1 cellular context compared by ENCODE assay signal in the genomic region with DNA sequence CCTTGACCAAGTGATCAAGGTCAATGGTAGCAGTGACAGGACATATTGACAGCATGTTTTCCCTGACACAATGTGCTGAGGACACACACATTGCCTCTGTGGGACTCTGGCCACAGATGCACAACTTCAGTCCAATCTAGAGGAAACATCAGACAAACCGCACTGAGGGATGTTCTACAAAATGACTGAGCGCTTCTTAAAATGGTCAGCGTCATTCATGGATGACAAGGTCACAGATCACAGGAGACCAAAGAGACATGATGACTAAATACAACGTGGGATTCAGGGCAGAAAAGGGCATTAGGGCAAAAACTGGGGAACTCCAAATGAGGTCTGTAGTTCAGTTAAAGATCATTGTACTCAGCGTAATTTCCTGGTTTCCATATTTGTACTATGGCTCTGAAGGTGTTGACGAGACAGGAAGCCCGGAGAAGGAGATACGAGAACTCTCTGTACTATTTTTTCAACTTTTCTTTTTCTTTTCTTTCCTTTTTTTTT.
TF ChIP-seq lines count a peak whose summit lies in the region.

No MANE protein-coding gene starts in this region.

TF ChIP-seq in K562, 482 proteins besides CTCF, POLR2A, EP300 and RAD21 (continued from another document and continues in another):
- TF ChIP-seq, protein P1, sequence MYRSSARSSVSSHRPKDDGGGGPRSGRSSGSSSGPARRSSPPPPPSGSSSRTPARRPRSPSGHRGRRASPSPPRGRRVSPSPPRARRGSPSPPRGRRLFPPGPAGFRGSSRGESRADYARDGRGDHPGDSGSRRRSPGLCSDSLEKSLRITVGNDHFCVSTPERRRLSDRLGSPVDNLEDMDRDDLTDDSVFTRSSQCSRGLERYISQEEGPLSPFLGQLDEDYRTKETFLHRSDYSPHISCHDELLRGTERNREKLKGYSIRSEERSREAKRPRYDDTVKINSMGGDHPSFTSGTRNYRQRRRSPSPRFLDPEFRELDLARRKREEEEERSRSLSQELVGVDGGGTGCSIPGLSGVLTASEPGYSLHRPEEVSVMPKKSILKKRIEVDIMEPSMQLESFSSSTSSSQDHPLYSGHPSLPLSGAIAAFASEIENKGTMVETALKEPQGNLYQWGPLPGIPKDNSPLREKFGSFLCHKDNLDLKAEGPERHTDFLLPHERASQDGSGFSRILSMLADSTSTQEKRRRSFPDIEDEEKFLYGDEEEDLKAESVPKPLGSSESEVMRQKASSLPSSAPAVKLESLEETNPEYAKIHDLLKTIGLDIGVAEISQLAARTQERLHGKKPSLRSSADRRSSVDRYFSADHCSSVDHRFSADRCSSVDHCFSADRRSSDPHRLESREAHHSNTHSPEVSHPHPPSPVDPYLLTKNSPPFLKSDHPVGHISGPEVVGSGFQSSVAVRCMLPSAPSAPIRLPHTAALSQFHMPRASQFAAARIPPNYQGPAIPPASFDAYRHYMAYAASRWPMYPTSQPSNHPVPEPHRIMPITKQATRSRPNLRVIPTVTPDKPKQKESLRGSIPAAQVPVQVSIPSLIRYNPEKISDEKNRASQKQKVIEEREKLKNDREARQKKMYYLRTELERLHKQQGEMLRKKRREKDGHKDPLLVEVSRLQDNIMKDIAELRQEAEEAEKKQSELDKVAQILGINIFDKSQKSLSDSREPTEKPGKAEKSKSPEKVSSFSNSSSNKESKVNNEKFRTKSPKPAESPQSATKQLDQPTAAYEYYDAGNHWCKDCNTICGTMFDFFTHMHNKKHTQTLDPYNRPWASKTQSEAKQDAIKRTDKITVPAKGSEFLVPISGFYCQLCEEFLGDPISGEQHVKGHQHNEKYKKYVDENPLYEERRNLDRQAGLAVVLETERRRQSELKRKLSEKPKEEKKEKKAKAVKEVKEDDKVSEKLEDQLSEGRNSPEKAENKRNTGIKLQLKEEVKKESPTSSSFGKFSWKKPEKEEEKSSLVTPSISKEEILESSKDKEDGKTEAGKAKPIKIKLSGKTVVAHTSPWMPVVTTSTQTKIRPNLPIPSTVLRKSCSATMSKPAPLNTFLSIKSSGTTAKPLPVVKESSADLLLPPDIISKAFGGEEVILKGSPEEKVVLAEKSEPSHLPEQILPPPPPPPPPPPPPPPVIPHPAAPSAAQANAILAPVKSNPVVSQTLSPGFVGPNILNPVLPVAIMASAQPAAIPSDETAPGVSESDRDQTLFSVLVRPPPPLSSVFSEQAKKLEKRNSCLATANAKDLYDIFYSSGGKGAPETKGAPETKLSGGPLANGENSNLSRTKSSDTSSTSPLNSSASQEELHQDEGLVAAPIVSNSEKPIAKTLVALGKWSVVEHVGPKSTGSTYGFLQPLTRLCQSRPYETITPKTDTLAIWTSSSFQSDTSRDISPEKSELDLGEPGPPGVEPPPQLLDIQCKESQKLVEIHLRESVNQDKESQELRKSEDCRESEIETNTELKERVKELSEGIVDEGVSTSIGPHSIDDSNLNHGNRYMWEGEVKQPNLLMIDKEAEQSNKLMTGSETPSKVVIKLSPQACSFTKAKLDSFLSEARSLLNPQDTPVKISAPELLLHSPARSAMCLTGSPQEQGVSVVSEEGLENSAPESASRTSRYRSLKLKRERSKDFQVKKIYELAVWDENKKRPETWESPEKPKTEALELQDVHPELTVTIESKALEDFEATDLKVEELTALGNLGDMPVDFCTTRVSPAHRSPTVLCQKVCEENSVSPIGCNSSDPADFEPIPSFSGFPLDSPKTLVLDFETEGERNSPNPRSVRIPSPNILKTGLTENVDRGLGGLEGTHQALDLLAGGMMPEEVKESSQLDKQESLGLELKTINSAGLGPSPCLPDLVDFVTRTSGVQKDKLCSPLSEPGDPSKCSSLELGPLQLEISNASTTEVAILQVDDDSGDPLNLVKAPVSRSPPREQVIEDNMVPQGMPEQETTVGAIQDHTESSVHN (IDR thresholded peaks at IDR 0.05; ENCODE audit: borderline replicate concordance in 1 of 2, low read depth in 1 of 2): no peak
- TF ChIP-seq, protein P2, sequence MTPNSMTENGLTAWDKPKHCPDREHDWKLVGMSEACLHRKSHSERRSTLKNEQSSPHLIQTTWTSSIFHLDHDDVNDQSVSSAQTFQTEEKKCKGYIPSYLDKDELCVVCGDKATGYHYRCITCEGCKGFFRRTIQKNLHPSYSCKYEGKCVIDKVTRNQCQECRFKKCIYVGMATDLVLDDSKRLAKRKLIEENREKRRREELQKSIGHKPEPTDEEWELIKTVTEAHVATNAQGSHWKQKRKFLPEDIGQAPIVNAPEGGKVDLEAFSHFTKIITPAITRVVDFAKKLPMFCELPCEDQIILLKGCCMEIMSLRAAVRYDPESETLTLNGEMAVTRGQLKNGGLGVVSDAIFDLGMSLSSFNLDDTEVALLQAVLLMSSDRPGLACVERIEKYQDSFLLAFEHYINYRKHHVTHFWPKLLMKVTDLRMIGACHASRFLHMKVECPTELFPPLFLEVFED (CRISPR knock-in tag; conservative IDR thresholded peaks at IDR 0.05): no peak
- TF ChIP-seq DDX20 (tag; IDR thresholded peaks at IDR 0.05; ENCODE audit: low read depth) (no peak), ZNF707 (CRISPR knock-in tag; conservative IDR thresholded peaks at IDR 0.05) (no peak), CCNT2 (IDR thresholded peaks at IDR 0.05; ENCODE audit: borderline replicate concordance, extremely low read depth, insufficient read length, low read depth, low read length) (no peak), HDAC6 (IDR thresholded peaks at IDR 0.05; ENCODE audit: low read depth, low read length) (no peak), ZNF174 (CRISPR knock-in tag; IDR thresholded peaks at IDR 0.05) (no peak), ARID1B (IDR thresholded peaks at IDR 0.05) (peak; percentile 38; the same call in 1 of the 2 replicates), ADNP (tag; IDR thresholded peaks at IDR 0.05) (no peak), KDM4B (IDR thresholded peaks at IDR 0.05; ENCODE audit: borderline replicate concordance in 2 of 2, low read depth in 1 of 2) (no peak), ATF7 (IDR thresholded peaks at IDR 0.05) (no peak), CBFA2T3 (IDR thresholded peaks at IDR 0.05) (peak; percentile 44; the same call in 1 of the 2 replicates), PYGO2 (tag; IDR thresholded peaks at IDR 0.05) (no peak), KDM5B (IDR thresholded peaks at IDR 0.05; ENCODE audit: insufficient replicate concordance, low read depth, low read length) (no peak), HLTF (IDR thresholded peaks at IDR 0.05) (no peak), ZKSCAN3 (CRISPR knock-in tag; IDR thresholded peaks at IDR 0.05) (no peak)
- TF ChIP-seq, protein P3, sequence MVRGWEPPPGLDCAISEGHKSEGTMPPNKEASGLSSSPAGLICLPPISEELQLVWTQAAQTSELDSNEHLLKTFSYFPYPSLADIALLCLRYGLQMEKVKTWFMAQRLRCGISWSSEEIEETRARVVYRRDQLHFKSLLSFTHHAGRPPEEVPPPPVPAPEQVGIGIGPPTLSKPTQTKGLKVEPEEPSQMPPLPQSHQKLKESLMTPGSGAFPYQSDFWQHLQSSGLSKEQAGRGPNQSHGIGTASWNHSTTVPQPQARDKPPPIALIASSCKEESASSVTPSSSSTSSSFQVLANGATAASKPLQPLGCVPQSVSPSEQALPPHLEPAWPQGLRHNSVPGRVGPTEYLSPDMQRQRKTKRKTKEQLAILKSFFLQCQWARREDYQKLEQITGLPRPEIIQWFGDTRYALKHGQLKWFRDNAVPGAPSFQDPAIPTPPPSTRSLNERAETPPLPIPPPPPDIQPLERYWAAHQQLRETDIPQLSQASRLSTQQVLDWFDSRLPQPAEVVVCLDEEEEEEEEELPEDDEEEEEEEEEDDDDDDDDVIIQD (CRISPR knock-in tag; IDR thresholded peaks at IDR 0.05): no peak
- TF ChIP-seq, protein P4, sequence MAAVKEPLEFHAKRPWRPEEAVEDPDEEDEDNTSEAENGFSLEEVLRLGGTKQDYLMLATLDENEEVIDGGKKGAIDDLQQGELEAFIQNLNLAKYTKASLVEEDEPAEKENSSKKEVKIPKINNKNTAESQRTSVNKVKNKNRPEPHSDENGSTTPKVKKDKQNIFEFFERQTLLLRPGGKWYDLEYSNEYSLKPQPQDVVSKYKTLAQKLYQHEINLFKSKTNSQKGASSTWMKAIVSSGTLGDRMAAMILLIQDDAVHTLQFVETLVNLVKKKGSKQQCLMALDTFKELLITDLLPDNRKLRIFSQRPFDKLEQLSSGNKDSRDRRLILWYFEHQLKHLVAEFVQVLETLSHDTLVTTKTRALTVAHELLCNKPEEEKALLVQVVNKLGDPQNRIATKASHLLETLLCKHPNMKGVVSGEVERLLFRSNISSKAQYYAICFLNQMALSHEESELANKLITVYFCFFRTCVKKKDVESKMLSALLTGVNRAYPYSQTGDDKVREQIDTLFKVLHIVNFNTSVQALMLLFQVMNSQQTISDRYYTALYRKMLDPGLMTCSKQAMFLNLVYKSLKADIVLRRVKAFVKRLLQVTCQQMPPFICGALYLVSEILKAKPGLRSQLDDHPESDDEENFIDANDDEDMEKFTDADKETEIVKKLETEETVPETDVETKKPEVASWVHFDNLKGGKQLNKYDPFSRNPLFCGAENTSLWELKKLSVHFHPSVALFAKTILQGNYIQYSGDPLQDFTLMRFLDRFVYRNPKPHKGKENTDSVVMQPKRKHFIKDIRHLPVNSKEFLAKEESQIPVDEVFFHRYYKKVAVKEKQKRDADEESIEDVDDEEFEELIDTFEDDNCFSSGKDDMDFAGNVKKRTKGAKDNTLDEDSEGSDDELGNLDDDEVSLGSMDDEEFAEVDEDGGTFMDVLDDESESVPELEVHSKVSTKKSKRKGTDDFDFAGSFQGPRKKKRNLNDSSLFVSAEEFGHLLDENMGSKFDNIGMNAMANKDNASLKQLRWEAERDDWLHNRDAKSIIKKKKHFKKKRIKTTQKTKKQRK (IDR thresholded peaks at IDR 0.05; ENCODE audit: borderline replicate concordance, low read depth, low read length): no peak
- TF ChIP-seq, protein P5, sequence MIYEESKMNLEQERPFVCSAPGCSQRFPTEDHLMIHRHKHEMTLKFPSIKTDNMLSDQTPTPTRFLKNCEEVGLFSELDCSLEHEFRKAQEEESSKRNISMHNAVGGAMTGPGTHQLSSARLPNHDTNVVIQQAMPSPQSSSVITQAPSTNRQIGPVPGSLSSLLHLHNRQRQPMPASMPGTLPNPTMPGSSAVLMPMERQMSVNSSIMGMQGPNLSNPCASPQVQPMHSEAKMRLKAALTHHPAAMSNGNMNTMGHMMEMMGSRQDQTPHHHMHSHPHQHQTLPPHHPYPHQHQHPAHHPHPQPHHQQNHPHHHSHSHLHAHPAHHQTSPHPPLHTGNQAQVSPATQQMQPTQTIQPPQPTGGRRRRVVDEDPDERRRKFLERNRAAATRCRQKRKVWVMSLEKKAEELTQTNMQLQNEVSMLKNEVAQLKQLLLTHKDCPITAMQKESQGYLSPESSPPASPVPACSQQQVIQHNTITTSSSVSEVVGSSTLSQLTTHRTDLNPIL (CRISPR knock-in tag; IDR thresholded peaks at IDR 0.05): no peak
- TF ChIP-seq, protein P6, sequence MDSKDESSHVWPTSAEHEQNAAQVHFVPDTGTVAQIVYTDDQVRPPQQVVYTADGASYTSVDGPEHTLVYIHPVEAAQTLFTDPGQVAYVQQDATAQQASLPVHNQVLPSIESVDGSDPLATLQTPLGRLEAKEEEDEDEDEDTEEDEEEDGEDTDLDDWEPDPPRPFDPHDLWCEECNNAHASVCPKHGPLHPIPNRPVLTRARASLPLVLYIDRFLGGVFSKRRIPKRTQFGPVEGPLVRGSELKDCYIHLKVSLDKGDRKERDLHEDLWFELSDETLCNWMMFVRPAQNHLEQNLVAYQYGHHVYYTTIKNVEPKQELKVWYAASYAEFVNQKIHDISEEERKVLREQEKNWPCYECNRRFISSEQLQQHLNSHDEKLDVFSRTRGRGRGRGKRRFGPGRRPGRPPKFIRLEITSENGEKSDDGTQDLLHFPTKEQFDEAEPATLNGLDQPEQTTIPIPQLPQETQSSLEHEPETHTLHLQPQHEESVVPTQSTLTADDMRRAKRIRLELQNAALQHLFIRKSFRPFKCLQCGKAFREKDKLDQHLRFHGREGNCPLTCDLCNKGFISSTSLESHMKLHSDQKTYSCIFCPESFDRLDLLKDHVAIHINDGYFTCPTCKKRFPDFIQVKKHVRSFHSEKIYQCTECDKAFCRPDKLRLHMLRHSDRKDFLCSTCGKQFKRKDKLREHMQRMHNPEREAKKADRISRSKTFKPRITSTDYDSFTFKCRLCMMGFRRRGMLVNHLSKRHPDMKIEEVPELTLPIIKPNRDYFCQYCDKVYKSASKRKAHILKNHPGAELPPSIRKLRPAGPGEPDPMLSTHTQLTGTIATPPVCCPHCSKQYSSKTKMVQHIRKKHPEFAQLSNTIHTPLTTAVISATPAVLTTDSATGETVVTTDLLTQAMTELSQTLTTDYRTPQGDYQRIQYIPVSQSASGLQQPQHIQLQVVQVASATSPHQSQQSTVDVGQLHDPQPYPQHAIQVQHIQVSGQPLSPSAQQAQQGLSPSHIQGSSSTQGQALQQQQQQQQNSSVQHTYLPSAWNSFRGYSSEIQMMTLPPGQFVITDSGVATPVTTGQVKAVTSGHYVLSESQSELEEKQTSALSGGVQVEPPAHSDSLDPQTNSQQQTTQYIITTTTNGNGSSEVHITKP (IDR thresholded peaks at IDR 0.05; ENCODE audit: partially characterized antibody): peak; percentile 14
- TF ChIP-seq, protein P7, sequence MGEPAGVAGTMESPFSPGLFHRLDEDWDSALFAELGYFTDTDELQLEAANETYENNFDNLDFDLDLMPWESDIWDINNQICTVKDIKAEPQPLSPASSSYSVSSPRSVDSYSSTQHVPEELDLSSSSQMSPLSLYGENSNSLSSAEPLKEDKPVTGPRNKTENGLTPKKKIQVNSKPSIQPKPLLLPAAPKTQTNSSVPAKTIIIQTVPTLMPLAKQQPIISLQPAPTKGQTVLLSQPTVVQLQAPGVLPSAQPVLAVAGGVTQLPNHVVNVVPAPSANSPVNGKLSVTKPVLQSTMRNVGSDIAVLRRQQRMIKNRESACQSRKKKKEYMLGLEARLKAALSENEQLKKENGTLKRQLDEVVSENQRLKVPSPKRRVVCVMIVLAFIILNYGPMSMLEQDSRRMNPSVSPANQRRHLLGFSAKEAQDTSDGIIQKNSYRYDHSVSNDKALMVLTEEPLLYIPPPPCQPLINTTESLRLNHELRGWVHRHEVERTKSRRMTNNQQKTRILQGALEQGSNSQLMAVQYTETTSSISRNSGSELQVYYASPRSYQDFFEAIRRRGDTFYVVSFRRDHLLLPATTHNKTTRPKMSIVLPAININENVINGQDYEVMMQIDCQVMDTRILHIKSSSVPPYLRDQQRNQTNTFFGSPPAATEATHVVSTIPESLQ (CRISPR knock-in tag; IDR thresholded peaks at IDR 0.05): no peak
- TF ChIP-seq, protein P8, sequence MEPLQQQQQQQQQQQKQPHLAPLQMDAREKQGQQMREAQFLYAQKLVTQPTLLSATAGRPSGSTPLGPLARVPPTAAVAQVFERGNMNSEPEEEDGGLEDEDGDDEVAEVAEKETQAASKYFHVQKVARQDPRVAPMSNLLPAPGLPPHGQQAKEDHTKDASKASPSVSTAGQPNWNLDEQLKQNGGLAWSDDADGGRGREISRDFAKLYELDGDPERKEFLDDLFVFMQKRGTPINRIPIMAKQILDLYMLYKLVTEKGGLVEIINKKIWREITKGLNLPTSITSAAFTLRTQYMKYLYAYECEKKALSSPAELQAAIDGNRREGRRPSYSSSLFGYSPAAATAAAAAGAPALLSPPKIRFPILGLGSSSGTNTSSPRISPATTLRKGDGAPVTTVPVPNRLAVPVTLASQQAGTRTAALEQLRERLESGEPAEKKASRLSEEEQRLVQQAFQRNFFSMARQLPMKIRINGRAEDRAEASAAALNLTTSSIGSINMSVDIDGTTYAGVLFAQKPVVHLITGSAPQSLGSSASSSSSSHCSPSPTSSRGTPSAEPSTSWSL (CRISPR knock-in tag; IDR thresholded peaks at IDR 0.05; ENCODE audit: borderline replicate concordance): no peak
